Comparison of ENCODE assay signal across 8 cellular contexts in the genomic region with DNA sequence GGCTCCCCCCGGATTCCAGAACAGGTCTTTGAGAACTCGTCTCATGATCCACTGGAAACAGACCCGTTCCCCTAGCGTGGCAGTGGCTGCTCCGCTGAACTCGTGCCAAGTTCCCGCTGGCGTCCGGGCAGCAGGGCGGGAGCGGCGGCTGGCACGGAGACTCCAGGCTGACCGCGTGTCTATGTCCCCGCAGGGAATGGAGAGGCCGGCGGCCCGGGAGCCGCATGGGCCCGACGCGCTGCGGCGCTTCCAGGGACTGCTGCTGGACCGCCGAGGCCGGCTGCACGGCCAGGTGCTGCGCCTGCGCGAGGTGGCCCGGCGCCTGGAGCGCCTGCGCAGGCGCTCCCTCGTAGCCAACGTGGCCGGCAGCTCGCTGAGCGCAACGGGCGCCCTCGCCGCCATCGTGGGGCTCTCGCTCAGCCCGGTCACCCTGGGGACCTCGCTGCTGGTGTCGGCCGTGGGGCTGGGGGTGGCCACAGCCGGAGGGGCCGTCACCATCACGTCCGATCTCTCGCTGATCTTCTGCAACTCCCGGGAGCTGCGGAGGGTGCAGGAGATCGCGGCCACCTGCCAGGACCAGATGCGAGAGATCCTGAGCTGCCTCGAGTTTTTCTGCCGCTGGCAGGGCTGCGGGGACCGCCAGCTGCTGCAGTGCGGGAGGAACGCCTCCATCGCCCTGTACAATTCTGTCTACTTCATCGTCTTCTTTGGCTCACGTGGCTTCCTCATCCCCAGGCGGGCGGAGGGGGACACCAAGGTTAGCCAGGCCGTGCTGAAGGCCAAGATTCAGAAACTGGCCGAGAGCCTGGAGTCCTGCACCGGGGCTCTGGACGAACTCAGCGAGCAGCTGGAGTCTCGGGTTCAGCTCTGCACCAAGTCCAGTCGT. TPM values are rescaled to one million over a fixed set of nuclear protein-coding genes. Genes with fewer than 3 reads are reported as not detected.
DNase-seq lines count a peak whose midpoint lies in the region; ATAC-seq and TF ChIP-seq lines count a peak whose summit lies in the region.

No MANE protein-coding gene starts in this region.

- WGBS in adipose tissue, 3 donors = 1 to 2% (median 2%) methylated on average over 79 to 80 of the region's 80 CpGs
- WGBS in heart left ventricle, 4 donors = 1% methylated on average over 15 to 80 of the region's 80 CpGs

- H3K9me3 ChIP-seq in heart left ventricle (no peaks in the 10 kb centered on the region), upper lobe of right lung (no peaks in the 10 kb centered on the region)

- H3K4me1 ChIP-seq in heart left ventricle (peaks cover 0 to 58% (median 29%) of the 10 kb centered on the region in 12 donors), upper lobe of right lung (peaks cover 25% of the 10 kb centered on the region)

- peak; percentile 82 for DNase-seq in G401 (ENCODE audit: low spot score)
- peak; percentile 78 for DNase-seq in KBM-7
- DNase-seq in SW480 (ENCODE audit: low spot score) = peak; percentile 92
- peak; percentile 83 to 92 (median 89) for DNase-seq in heart left ventricle
- DNase-seq in posterior cingulate gyrus = peak; percentile 63 to 96 (median 73)
- DNase-seq in upper lobe of right lung = peak; percentile 92

- H3K4me3 ChIP-seq in heart left ventricle = peak overlapping the region; percentile 8 to 85 (median 74)
- peak overlapping the region; percentile 76 for H3K4me3 ChIP-seq in upper lobe of right lung

- intact Hi-C loops in heart left ventricle (cut with DNase I) = loop anchor here in 9 of 10 donors (2.0 to 10.0 kb wide), 7 partner anchors 62 to 425 kb away; a partner anchor contains a TSS
- intact Hi-C loops in posterior cingulate gyrus (cut with DNase I) = loop anchor here (5.0 kb wide), 1 partner anchor 60 kb away; no protein-coding TSS in a partner anchor
- intact Hi-C loops in upper lobe of right lung (cut with DNase I) = no loop called here

- TF ChIP-seq POLR2A in heart left ventricle (IDR thresholded peaks at IDR 0.05) = peak in 1 of 2 donors; percentile 79

- in situ Hi-C loops in G401 (cut with HindIII; ENCODE audit: low sequenced_read_pairs) = no loop called here
- in situ Hi-C loops in KBM-7 (cut with MboI; ENCODE audit: low pct_unique_long_range_greater_than_20kb, low sequenced_read_pairs) = loop anchor here (25.0 kb wide), 1 partner anchor 425 kb away; no protein-coding TSS in a partner anchor

- H3K27ac ChIP-seq in adipose tissue (ENCODE audit: low read depth, low read length) (peak overlapping the region; percentile 15), heart left ventricle (peak overlapping the region; percentile 72 to 99 (median 95)), upper lobe of right lung (peak overlapping the region; percentile 90)

- H3K27me3 ChIP-seq in heart left ventricle (no peaks in the 10 kb centered on the region), upper lobe of right lung (no peaks in the 10 kb centered on the region)

- TF ChIP-seq CTCF in heart left ventricle (IDR thresholded peaks at IDR 0.05) = peak in 4 of 12 donors; percentile 6 to 21 (median 14)
- TF ChIP-seq CTCF in upper lobe of right lung (IDR thresholded peaks at IDR 0.05) = peak; percentile 17

- H3K36me3 ChIP-seq in heart left ventricle = no peaks in the 10 kb centered on the region
- H3K36me3 ChIP-seq in upper lobe of right lung = no peaks in the 10 kb centered on the region

- ATAC-seq in GM21737 (IDR thresholded peaks at IDR 0.05; ENCODE audit: unreplicated experiment) = peak; percentile 73
- peak; percentile 54 to 93 (median 73) for ATAC-seq in heart left ventricle
- peak; percentile 97 for ATAC-seq in upper lobe of right lung

RNA-seq across cellular contexts. Expression of a gene that starts 1.5 kb away (rescaled TPM):
- total RNA-seq in G401 (2014; rRNA removed; shearing (Covaris generic)) = 31.6 and 39.5 TPM in 2 replicates
- polyA plus RNA-seq in adipose tissue (10 to 100 TPM; 13.8 to 71.1 (median 44.6) TPM), heart left ventricle (10 to 100 TPM in 1 of 2 donors, 1 to 10 TPM in 1; 7.1 to 24.6 TPM)
- total RNA-seq in heart left ventricle (10 to 100 TPM in 8 of 9 donors, 1 to 10 TPM in 1; 7.8 to 45.0 (median 15.2) TPM), upper lobe of right lung (14.4 TPM)

RNA-seq across cellular contexts. Expression of a gene that starts 26.2 kb away (rescaled TPM):
- total RNA-seq in G401 (2014; rRNA removed; shearing (Covaris generic)) = 117 and 172 TPM in 2 replicates
- polyA plus RNA-seq in adipose tissue = 10 to 100 TPM; 32.3 to 44.1 (median 35.3) TPM
- total RNA-seq in heart left ventricle = 10 to 100 TPM; 23.9 to 38.2 (median 27.1) TPM
- polyA plus RNA-seq in heart left ventricle = 10 to 100 TPM; 13.7 to 34.0 TPM
- 59.6 TPM for total RNA-seq in upper lobe of right lung

Comparison
In these comparisons a context has a peak if more than half of its experiments do, and no peak if none do; other contexts are left out.
1. Peak in every context shown above with its lines: DNase-seq, ATAC-seq, H3K4me3 ChIP-seq and H3K27ac ChIP-seq.
2. H3K27ac ChIP-seq: peak in every context shown above with its lines; median percentile 95 in heart left ventricle; 90 in upper lobe of right lung; 15 in adipose tissue.